Comparison of ENCODE assay signal across 18 cellular contexts in the genomic region with DNA sequence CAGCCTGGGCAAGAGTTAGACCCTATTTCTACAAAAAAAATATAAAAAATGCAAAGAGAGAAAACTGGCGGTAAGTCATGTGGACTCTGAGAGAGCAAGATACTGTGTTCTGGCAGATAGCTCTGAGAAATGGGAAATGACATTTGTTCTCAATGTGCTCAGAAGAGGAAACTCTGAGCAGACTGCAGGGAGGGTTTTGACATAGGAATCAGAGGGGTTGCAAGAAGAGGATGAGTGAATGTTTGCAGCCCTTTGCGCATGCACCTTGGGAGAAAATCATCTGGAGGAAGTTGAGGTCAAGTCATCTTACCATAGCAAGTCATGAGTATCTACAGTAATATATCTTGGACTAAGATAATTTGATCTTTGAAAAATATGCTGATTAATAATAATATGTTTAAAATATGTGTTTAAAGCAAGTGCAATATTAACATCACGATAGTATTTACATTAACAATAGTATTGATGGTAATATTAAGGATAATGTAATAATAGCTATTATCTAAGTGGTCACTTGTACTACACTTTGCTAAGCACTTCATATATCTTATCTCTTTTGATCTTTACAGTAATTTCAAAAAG. TPM values are rescaled to one million over a fixed set of nuclear protein-coding genes. Genes with fewer than 3 reads are reported as not detected.
DNase-seq lines count a peak whose midpoint lies in the region; ATAC-seq and TF ChIP-seq lines count a peak whose summit lies in the region.
"Had no signal": no experiment of that assay in that cellular context is flagged by ENCODE, and none has a peak within 500 bp of the region (broad histone marks: within the 10 kb centered on the region; RNA-seq: fewer than 3 reads in every experiment).

No MANE protein-coding gene starts in this region.

- peak overlapping the region; percentile 81 for H3K4me2 ChIP-seq in mammary epithelial cell (ENCODE audit: insufficient read depth, low read depth, low read length)
- H3K4me2 ChIP-seq: smooth muscle cell had no signal

- H3K9me3 Mint-ChIP-seq in MCF 10A (ENCODE audit: unreplicated experiment), result no peaks in the 10 kb centered on the region
- H3K9me3 Mint-ChIP-seq in effector memory CD8-positive, alpha-beta T cell, result no peaks in the 10 kb centered on the region
- H3K9me3 Mint-ChIP-seq: activated B cell treated with CpG ODN at 0.5 μM for 24 hours; central memory CD8-positive, alpha-beta T cell had no signal

- DNase-seq in mammary epithelial cell (no peak), MCF 10A (ENCODE audit: unreplicated experiment) (no peak), SKM-1 treated with dmso at 0.1 percent for 144 hours (lab: John Stamatoyannopoulos, UW; ENCODE audit: unreplicated experiment) (peak; percentile 94), lower lobe of right lung (peak; percentile 54), activated gamma-delta T cell (lab: John Stamatoyannopoulos, UW) (no peak), SHP77 (lab: John Stamatoyannopoulos, UW) (no peak)
- no peak for DNase-seq in effector memory CD8-positive, alpha-beta T cell
- DNase-seq: activated B cell treated with CpG ODN at 0.5 μM for 24 hours, foreskin melanocyte, NCI-H187, NCI-H526, Peyer's patch, SW 1271 had no signal

- H3K79me2 ChIP-seq in mammary epithelial cell (ENCODE audit: insufficient read depth, low read length), result peaks cover 66% of the 10 kb centered on the region

- BruUV-seq in mammary epithelial cell (replicated peaks; lab: Mats Ljungman, UMichigan), result no TSS peak
- no TSS peak for BruUV-seq in MCF 10A (replicated peaks; lab: Mats Ljungman, UMichigan)

- no peaks in the 10 kb centered on the region for H3K27me3 Mint-ChIP-seq in MCF 10A (ENCODE audit: insufficient read depth, unreplicated experiment)
- no peaks in the 10 kb centered on the region for H3K27me3 Mint-ChIP-seq in effector memory CD8-positive, alpha-beta T cell
- H3K27me3 Mint-ChIP-seq: activated B cell treated with CpG ODN at 0.5 μM for 24 hours; central memory CD8-positive, alpha-beta T cell; progenitor cell of endocrine pancreas had no signal

- peaks cover 19% of the 10 kb centered on the region for H3K4me1 Mint-ChIP-seq in MCF 10A (ENCODE audit: insufficient read depth, unreplicated experiment)
- H3K4me1 Mint-ChIP-seq in effector memory CD8-positive, alpha-beta T cell (ENCODE audit: low read depth in 2 of 2), result peaks cover 13 to 15% of the 10 kb centered on the region in 2 donors

- WGBS in mammary epithelial cell (ENCODE audit: low coverage, missing lambda C conversion rate), result 96% methylated on average over 3 of the region's 3 CpGs

- no peak overlapping the region for H2AFZ ChIP-seq in mammary epithelial cell (ENCODE audit: low read depth, low read length)

- no peak overlapping the region for H3K9ac ChIP-seq in mammary epithelial cell (ENCODE audit: insufficient read depth, low read length)

- H3K9me3 ChIP-seq in mammary epithelial cell (replicated peaks; ENCODE audit: insufficient read depth, low read length) (no peaks in the 10 kb centered on the region), lower lobe of right lung (no peaks in the 10 kb centered on the region)
- H3K9me3 ChIP-seq: Peyer's patch had no signal

- H3K27ac Mint-ChIP-seq in MCF 10A (ENCODE audit: low read depth, unreplicated experiment), result no peak overlapping the region
- no peak overlapping the region for H3K27ac Mint-ChIP-seq in effector memory CD8-positive, alpha-beta T cell
- H3K27ac Mint-ChIP-seq: activated B cell treated with CpG ODN at 0.5 μM for 24 hours, progenitor cell of endocrine pancreas had no signal

- dilution Hi-C loops in mammary epithelial cell (cut with HindIII; ENCODE audit: low sequenced_read_pairs), result no loop called here

- H4K20me1 ChIP-seq in mammary epithelial cell (ENCODE audit: insufficient read depth, low read length), result no peaks in the 10 kb centered on the region

- TF ChIP-seq CTCF in mammary epithelial cell (conservative IDR thresholded peaks at IDR 0.05 in 1 of 2, IDR thresholded peaks at IDR 0.05 in 1 of 2; ENCODE audit: extremely low read depth in 1 of 2, insufficient read depth in 1 of 2, low read depth in 1 of 2, low read length in 2 of 2), result no peak
- TF ChIP-seq CTCF in MCF 10A (IDR thresholded peaks at IDR 0.05; ENCODE audit: unreplicated experiment), result no peak
- no peak for TF ChIP-seq CTCF in lower lobe of right lung (IDR thresholded peaks at IDR 0.05)

- no peaks in the 10 kb centered on the region for H3K36me3 ChIP-seq in mammary epithelial cell (ENCODE audit: insufficient read depth, low read length)
- peaks cover 5% of the 10 kb centered on the region for H3K36me3 ChIP-seq in lower lobe of right lung
- H3K36me3 ChIP-seq: Peyer's patch had no signal

- ATAC-seq in lower lobe of right lung (peak in 1 of 2 donors; percentile 14), HG02623 (IDR thresholded peaks at IDR 0.05; ENCODE audit: unreplicated experiment) (no peak)
- ATAC-seq in effector memory CD8-positive, alpha-beta T cell (replicated peaks), result no peak
- ATAC-seq: left lobe of liver had no signal

- no peak overlapping the region for H3K4me3 Mint-ChIP-seq in MCF 10A (ENCODE audit: unreplicated experiment)
- no peak overlapping the region for H3K4me3 Mint-ChIP-seq in effector memory CD8-positive, alpha-beta T cell
- H3K4me3 Mint-ChIP-seq: activated B cell treated with CpG ODN at 0.5 μM for 24 hours; central memory CD8-positive, alpha-beta T cell had no signal

- H3K4me3 ChIP-seq in mammary epithelial cell (replicated peaks in 1 of 3; ENCODE audit: insufficient read depth in 1 of 3, low read depth in 2 of 3, low read length in 3 of 3), result no peak overlapping the region
- H3K4me3 ChIP-seq in lower lobe of right lung, result peak overlapping the region; percentile 76
- H3K4me3 ChIP-seq: Peyer's patch, smooth muscle cell had no signal

- POLR2A ChIA-PET in MCF 10A (lab: Yijun Ruan, JAX), result interaction anchor here (0.7 to 1.0 kb wide), 2 partner anchors 39 to 1635 kb away, joined by 3 to 4 read pairs; no protein-coding TSS in a partner anchor

- H3K27ac ChIP-seq in mammary epithelial cell (ENCODE audit: insufficient read depth, low read depth, low read length) (no peak overlapping the region), lower lobe of right lung (no peak overlapping the region)
- H3K27ac ChIP-seq: Peyer's patch had no signal

- no peaks in the 10 kb centered on the region for H3K36me3 Mint-ChIP-seq in MCF 10A (ENCODE audit: insufficient read depth, unreplicated experiment)
- H3K36me3 Mint-ChIP-seq in effector memory CD8-positive, alpha-beta T cell (ENCODE audit: insufficient read depth), result no peaks in the 10 kb centered on the region

- in situ Hi-C loops in mammary epithelial cell (cut with MboI; ENCODE audit: low sequenced_read_pairs in 2 of 2), result no loop called here

- peaks cover 10% of the 10 kb centered on the region for H3K4me1 ChIP-seq in mammary epithelial cell (ENCODE audit: insufficient read depth, low read length)
- H3K4me1 ChIP-seq in lower lobe of right lung, result peaks cover 53% of the 10 kb centered on the region

- H3K27me3 ChIP-seq in mammary epithelial cell (ENCODE audit: insufficient read depth, low read length) (no peaks in the 10 kb centered on the region), lower lobe of right lung (ENCODE audit: low read depth) (no peaks in the 10 kb centered on the region)
- H3K27me3 ChIP-seq: Peyer's patch had no signal

- intact Hi-C loops in mammary epithelial cell (cut with micrococcal nuclease), result loop anchor here (2.0 kb wide), 1 partner anchor 18 kb away; no protein-coding TSS in a partner anchor
- intact Hi-C loops in MCF 10A (cut with micrococcal nuclease), result no loop called here
- intact Hi-C loops in lower lobe of right lung (cut with DNase I), result no loop called here

- CTCF ChIA-PET in mammary epithelial cell (lab: Charles Lee; ENCODE audit: low non-redundant PET), result no interaction called here
- CTCF ChIA-PET in MCF 10A (lab: Yijun Ruan, JAX), result interaction anchor here (1.2 to 1.5 kb wide), 3 partner anchors 50 to 56 kb away, joined by 3 to 7 read pairs (median 4); no protein-coding TSS in a partner anchor

RNA-seq across cellular contexts. Expression of gene ACER3, which starts 2.6 kb away (rescaled TPM):
- total RNA-seq in mammary epithelial cell (10 to 100 TPM; 21.8 to 46.0 TPM), MCF 10A (2022) (12.7 and 13.8 TPM in 2 replicates), lower lobe of right lung (67.2 TPM)
- polyA plus RNA-seq in mammary epithelial cell, result 30.3 TPM
- 27.9 TPM for polyA minus RNA-seq in mammary epithelial cell

Comparison
In these comparisons a context has a peak if more than half of its experiments do, and no peak if none do; other contexts are left out.
1. DNase-seq: peak in SKM-1 treated with dmso at 0.1 percent for 144 hours (single experiment) and lower lobe of right lung (single experiment); none in mammary epithelial cell (single experiment), MCF 10A (single experiment), effector memory CD8-positive, alpha-beta T cell (0 of 3), activated gamma-delta T cell (single experiment) and SHP77 (0 of 2).